8 cellular contexts compared by ENCODE assay signal in the genomic region with DNA sequence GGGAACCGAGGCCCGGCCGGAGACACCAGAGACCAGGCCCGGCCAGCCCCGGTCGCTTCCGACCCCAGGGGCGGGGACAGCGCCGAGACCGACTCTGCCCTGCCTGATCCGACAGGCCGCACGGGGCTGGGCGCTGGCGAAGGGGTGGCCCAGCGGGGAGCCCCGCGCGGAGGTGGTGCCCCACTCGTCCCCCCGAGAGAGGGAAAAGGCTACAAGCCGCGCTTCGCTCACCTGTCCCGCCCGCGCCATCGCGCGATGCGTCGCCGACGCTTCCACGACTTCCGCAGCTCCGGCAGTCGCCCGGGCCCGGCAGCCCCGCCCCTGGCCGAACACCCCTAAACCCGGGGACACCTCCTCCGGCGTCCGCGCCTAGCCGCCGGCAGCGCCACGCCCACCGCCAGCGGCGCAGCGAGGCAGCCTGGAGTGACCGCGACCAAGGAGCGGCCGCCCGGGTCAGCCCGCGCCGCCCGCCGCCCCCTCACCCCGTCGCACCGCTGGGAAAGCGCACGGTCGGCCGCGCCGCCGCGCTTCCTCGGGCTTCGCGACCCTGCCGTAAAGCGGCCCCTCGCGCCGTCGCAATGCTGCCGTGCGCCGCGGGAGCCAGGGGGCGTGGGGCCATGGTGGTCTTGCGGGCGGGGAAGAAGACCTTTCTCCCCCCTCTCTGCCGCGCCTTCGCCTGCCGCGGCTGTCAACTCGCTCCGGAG. TPM values are rescaled to one million over a fixed set of nuclear protein-coding genes. Genes with fewer than 3 reads are reported as not detected.
DNase-seq lines count a peak whose midpoint lies in the region; ATAC-seq and TF ChIP-seq lines count a peak whose summit lies in the region.

A gene with protein sequence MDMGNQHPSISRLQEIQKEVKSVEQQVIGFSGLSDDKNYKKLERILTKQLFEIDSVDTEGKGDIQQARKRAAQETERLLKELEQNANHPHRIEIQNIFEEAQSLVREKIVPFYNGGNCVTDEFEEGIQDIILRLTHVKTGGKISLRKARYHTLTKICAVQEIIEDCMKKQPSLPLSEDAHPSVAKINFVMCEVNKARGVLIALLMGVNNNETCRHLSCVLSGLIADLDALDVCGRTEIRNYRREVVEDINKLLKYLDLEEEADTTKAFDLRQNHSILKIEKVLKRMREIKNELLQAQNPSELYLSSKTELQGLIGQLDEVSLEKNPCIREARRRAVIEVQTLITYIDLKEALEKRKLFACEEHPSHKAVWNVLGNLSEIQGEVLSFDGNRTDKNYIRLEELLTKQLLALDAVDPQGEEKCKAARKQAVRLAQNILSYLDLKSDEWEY (minus strand): TSS at position 273 of the 704 bp plus-strand sequence. CDS start 1,493 bp downstream, outside the sequence.
TSS of gene COA8 (plus strand) at position 576 of the 704 bp plus-strand sequence. CDS start at position 618, 42 bp downstream.

- POLR2A ChIA-PET in HEK293T (lab: Yijun Ruan, JAX), result interaction anchor here (1.1 to 1.5 kb wide), 2 partner anchors 9 to 13 kb away, joined by 3 read pairs; no protein-coding TSS in a partner anchor
- POLR2A ChIA-PET in activated naive CD8-positive, alpha-beta T cell treated with anti-CD3 and anti-CD28 coated beads, Interleukin-2, amount 10 ng/mL, durations not matched to agents 7 days and 5 days (lab: Charles Lee), result interaction anchor here (0.8 to 2.3 kb wide), 9 partner anchors 9 to 229 kb away, joined by 3 to 10 read pairs (median 6); partner anchors contain the start of genes EIF5, KLC1, XRCC3 and ZFYVE21

- peak within 1 kb of the TSS; percentile 95 for H3K4me3 ChIP-seq in parathyroid adenoma (ENCODE audit: low read depth, low read length)
- peak within 1 kb of the TSS; percentile 90 to 98 (median 98) for H3K4me3 ChIP-seq in thyroid gland (replicated peaks in 1 of 3)

- peak within 1 kb of the TSS; percentile 86 for H3K27ac Mint-ChIP-seq in activated naive CD8-positive, alpha-beta T cell treated with anti-CD3 and anti-CD28 coated beads, Interleukin-2, amount 10 ng/mL, durations not matched to agents 7 days and 5 days

- peak within 1 kb of the TSS; percentile 94 for H3K4me3 Mint-ChIP-seq in activated naive CD8-positive, alpha-beta T cell treated with anti-CD3 and anti-CD28 coated beads, Interleukin-2, amount 10 ng/mL, durations not matched to agents 7 days and 5 days

- TF ChIP-seq CTCF in GM10266 (IDR thresholded peaks at IDR 0.05; ENCODE audit: control insufficient read depth, insufficient read depth, low read depth, missing control alignments), result no peak
- peak; percentile 8 for TF ChIP-seq CTCF in parathyroid adenoma (IDR thresholded peaks at IDR 0.05)
- TF ChIP-seq CTCF in thyroid gland (IDR thresholded peaks at IDR 0.05), result peak in 2 of 6 experiments; percentile 9 to 22

- H3K27ac ChIP-seq in parathyroid adenoma, result peak within 1 kb of the TSS; percentile 88
- H3K27ac ChIP-seq in thyroid gland, result peak within 1 kb of the TSS; percentile 82 to 93 (median 88)

- intact Hi-C loops in Right ventricle myocardium inferior (cut with DNase I), result loop anchor here (10.0 kb wide), 1 partner anchor 152 kb away; the partner anchor contains the start of genes XRCC3 and ZFYVE21
- intact Hi-C loops in thyroid gland (cut with DNase I), result loop anchor here (10.0 kb wide), 1 partner anchor 152 kb away; the partner anchor contains the start of genes XRCC3 and ZFYVE21

- peak; percentile 71 to 74 for TF ChIP-seq POLR2A in thyroid gland (IDR thresholded peaks at IDR 0.05)

- ATAC-seq in activated naive CD8-positive, alpha-beta T cell treated with anti-CD3 and anti-CD28 coated beads, Interleukin-2, amount 10 ng/mL, durations not matched to agents 7 days and 5 days (ENCODE audit: low read depth), result peak; percentile 78
- ATAC-seq in Right ventricle myocardium inferior, result peak; percentile 82

- H3K4me1 ChIP-seq in parathyroid adenoma (peaks cover 13% of the 10 kb centered on the region), thyroid gland (peaks cover 35 to 70% of the 10 kb centered on the region in 2 donors)

- H3K36me3 ChIP-seq in parathyroid adenoma (ENCODE audit: control insufficient read depth, insufficient read depth, low read length) (no peaks in the 10 kb centered on the region), thyroid gland (peaks cover 9 to 11% of the 10 kb centered on the region in 2 donors)

- H3K79me2 ChIP-seq in parathyroid adenoma, result peaks cover 80% of the 10 kb centered on the region

- peak within 1 kb of the TSS; percentile 87 for H3K9ac ChIP-seq in parathyroid adenoma

- 0% methylated on average over 6 of the region's 100 CpGs; no CpG with 5 or more reads in 1 of the 2 donors for WGBS in thyroid gland, 2 donors

- H3K4me2 ChIP-seq in parathyroid adenoma (ENCODE audit: low read length), result peak within 1 kb of the TSS; percentile 88

- H3K9me3 ChIP-seq in parathyroid adenoma (ENCODE audit: control insufficient read depth, low read length) (no peaks in the 10 kb centered on the region), thyroid gland (no peaks in the 10 kb centered on the region)

- H3K4me1 Mint-ChIP-seq in activated naive CD8-positive, alpha-beta T cell treated with anti-CD3 and anti-CD28 coated beads, Interleukin-2, amount 10 ng/mL, durations not matched to agents 7 days and 5 days, result peaks cover 43% of the 10 kb centered on the region

- peak within 1 kb of the TSS; percentile 93 for H2AFZ ChIP-seq in parathyroid adenoma

- H3K27me3 Mint-ChIP-seq in activated naive CD8-positive, alpha-beta T cell treated with anti-CD3 and anti-CD28 coated beads, Interleukin-2, amount 10 ng/mL, durations not matched to agents 7 days and 5 days, result no peaks in the 10 kb centered on the region

- CTCF ChIA-PET in HEK293T (lab: Yijun Ruan, JAX), result interaction anchor here (1.7 kb wide), 1 partner anchor 43 kb away, joined by 5 read pairs; no protein-coding TSS in a partner anchor

- H3K9me3 Mint-ChIP-seq in activated naive CD8-positive, alpha-beta T cell treated with anti-CD3 and anti-CD28 coated beads, Interleukin-2, amount 10 ng/mL, durations not matched to agents 7 days and 5 days, result no peaks in the 10 kb centered on the region

- peak; percentile 98 for DNase-seq in GM10266 (ENCODE audit: extremely low spot score)
- peak; percentile 89 for DNase-seq in HEK293T (ENCODE audit: extremely low spot score)
- DNase-seq in NAMALWA (ENCODE audit: low spot score), result peak; percentile 80
- peak; percentile 72 to 82 for DNase-seq in SW 1271 (lab: John Stamatoyannopoulos, UW)
- DNase-seq in activated naive CD8-positive, alpha-beta T cell treated with anti-CD3 and anti-CD28 coated beads, Interleukin-2, amount 10 ng/mL, durations not matched to agents 7 days and 5 days, result peak; percentile 94
- DNase-seq in Right ventricle myocardium inferior (ENCODE audit: missing footprints), result peak; percentile 95
- peak; percentile 87 to 89 for DNase-seq in thyroid gland

- no peaks in the 10 kb centered on the region for H3K27me3 ChIP-seq in parathyroid adenoma (ENCODE audit: control insufficient read depth, insufficient read depth, low read length)
- no peaks in the 10 kb centered on the region for H3K27me3 ChIP-seq in thyroid gland

- peaks cover 2% of the 10 kb centered on the region for H3K36me3 Mint-ChIP-seq in activated naive CD8-positive, alpha-beta T cell treated with anti-CD3 and anti-CD28 coated beads, Interleukin-2, amount 10 ng/mL, durations not matched to agents 7 days and 5 days

TF ChIP-seq in HEK293T, 16 proteins besides CTCF, POLR2A, EP300 and RAD21:
- no peak for TF ChIP-seq HDGF (IDR thresholded peaks at IDR 0.05; ENCODE audit: borderline replicate concordance)
- peak; percentile 93 for TF ChIP-seq LEF1 (IDR thresholded peaks at IDR 0.05; ENCODE audit: borderline replicate concordance)
- peak; percentile 91 for TF ChIP-seq ARNT (IDR thresholded peaks at IDR 0.05)
- TF ChIP-seq FOXM1 (IDR thresholded peaks at IDR 0.05; ENCODE audit: borderline replicate concordance), result peak; percentile 97

RNA-seq across cellular contexts. Expression of the first gene that starts in this region (rescaled TPM):
- total RNA-seq in activated naive CD8-positive, alpha-beta T cell treated with anti-CD3 and anti-CD28 coated beads, Interleukin-2, amount 10 ng/mL, durations not matched to agents 7 days and 5 days, result 10 to 100 TPM; 31.7 to 32.3 TPM
- 16.1 TPM for total RNA-seq in Right ventricle myocardium inferior
- total RNA-seq in thyroid gland, result 10 to 100 TPM; 39.4 to 77.5 (median 44.4) TPM

RNA-seq across cellular contexts. Expression of gene COA8, which starts in this region (rescaled TPM):
- 10 to 100 TPM; 26.7 to 29.5 TPM for total RNA-seq in activated naive CD8-positive, alpha-beta T cell treated with anti-CD3 and anti-CD28 coated beads, Interleukin-2, amount 10 ng/mL, durations not matched to agents 7 days and 5 days
- total RNA-seq in Right ventricle myocardium inferior (49.3 TPM), thyroid gland (10 to 100 TPM; 25.9 to 50.4 (median 33.6) TPM)

Comparison
In these comparisons a context has a peak if more than half of its experiments do, and no peak if none do; other contexts are left out.
1. Peak in every context shown above with its lines: DNase-seq, ATAC-seq, H3K4me3 ChIP-seq and H3K27ac ChIP-seq.